8 cellular contexts compared by ENCODE assay signal in genomic region chr17:2064980-2065785, GRCh38. TPM values are rescaled to one million over a fixed set of nuclear protein-coding genes. Genes with fewer than 3 reads are reported as not detected.
DNase-seq lines count a peak whose midpoint lies in the region; ATAC-seq and TF ChIP-seq lines count a peak whose summit lies in the region.

No MANE protein-coding gene starts in this region.

- H3K4me3 Mint-ChIP-seq in brain (no peak overlapping the region), memory B cell (peak overlapping the region; percentile 39), type B pancreatic cell (no peak overlapping the region)

- TF ChIP-seq POLR2A in GM15510 (IDR thresholded peaks at IDR 0.05; ENCODE audit: borderline replicate concordance, extremely low read depth, insufficient read length): peak; percentile 17

- no peak for DNase-seq in memory B cell (ENCODE audit: low spot score in 2 of 2)
- DNase-seq in type B pancreatic cell (ENCODE audit: extremely low spot score, unreplicated experiment): no peak
- no peak for DNase-seq in dedifferentiated amniotic fluid mesenchymal stem cell (ENCODE audit: extremely low spot score)
- no peak for DNase-seq in DMS153 (lab: John Stamatoyannopoulos, UW)
- no peak for DNase-seq in occipital lobe (lab: John Stamatoyannopoulos, UW)

- TF ChIP-seq CTCF in brain (conservative IDR thresholded peaks at IDR 0.05): peak in 1 of 2 experiments; percentile 31
- peak; percentile 51 for TF ChIP-seq CTCF in type B pancreatic cell (conservative IDR thresholded peaks at IDR 0.05)

- H3K36me3 Mint-ChIP-seq in brain (peaks cover 68% of the 10 kb centered on the region), memory B cell (peaks cover 20% of the 10 kb centered on the region), type B pancreatic cell (peaks cover 29% of the 10 kb centered on the region)

- H3K9me3 Mint-ChIP-seq in brain (no peaks in the 10 kb centered on the region), memory B cell (no peaks in the 10 kb centered on the region), type B pancreatic cell (no peaks in the 10 kb centered on the region)

- ATAC-seq in memory B cell (ENCODE audit: low read depth): peak; percentile 23

- H3K27me3 Mint-ChIP-seq in brain (peaks cover 13% of the 10 kb centered on the region), memory B cell (peaks cover 4% of the 10 kb centered on the region), type B pancreatic cell (peaks cover 7% of the 10 kb centered on the region)

- H3K27ac Mint-ChIP-seq in brain (peak overlapping the region in 3 of 5 experiments; percentile 59 to 88 (median 72)), memory B cell (peak overlapping the region; percentile 53), type B pancreatic cell (no peak overlapping the region)

- H3K4me1 Mint-ChIP-seq in brain (peaks cover 43% of the 10 kb centered on the region), memory B cell (peaks cover 34% of the 10 kb centered on the region), type B pancreatic cell (ENCODE audit: unreplicated experiment) (peaks cover 53% of the 10 kb centered on the region)

TF ChIP-seq in PFSK-1, 5 proteins besides CTCF, POLR2A, EP300 and RAD21:
- TF ChIP-seq POLR2AphosphoS5 (IDR thresholded peaks at IDR 0.05; ENCODE audit: low read depth, low read length) (0 out of 2 replicates have a peak, but pooled peaks have one; percentile 38), SIN3A (IDR thresholded peaks at IDR 0.05; ENCODE audit: borderline replicate concordance, insufficient read depth, low read length) (no peak), REST (IDR thresholded peaks at IDR 0.05; ENCODE audit: insufficient read depth in 1 of 2, low read depth in 2 of 2, low read length in 2 of 2) (no peak), TAF1 (IDR thresholded peaks at IDR 0.05; ENCODE audit: borderline replicate concordance, insufficient read depth, low read length) (no peak), FOXP2 (optimal IDR thresholded peaks at IDR 0.05; ENCODE audit: borderline replicate concordance, extremely low read depth, extremely low read length, insufficient read depth) (peak; percentile 52)

RNA-seq across cellular contexts. Expression of gene HIC1, which starts 10.3 kb away (rescaled TPM):
- 49.7 TPM for polyA plus RNA-seq in PFSK-1 (2012; ENCODE audit: insufficient read length, low read depth)
- polyA plus RNA-seq in brain (ENCODE audit: insufficient read depth, low read depth, low replicate concordance): 2.6 TPM
- total RNA-seq in type B pancreatic cell (ENCODE audit: low replicate concordance) (3.4 and 21.6 TPM in 2 replicates), occipital lobe (3.1 TPM)

RNA-seq across cellular contexts. Expression of gene OVCA2, which starts 23.4 kb away (rescaled TPM):
- 53.8 TPM for polyA plus RNA-seq in PFSK-1 (2012; ENCODE audit: insufficient read length, low read depth)
- polyA plus RNA-seq in brain (ENCODE audit: insufficient read depth, low read depth, low replicate concordance): 28.7 TPM
- 27.8 and 42.7 TPM in 2 replicates for total RNA-seq in type B pancreatic cell (ENCODE audit: low replicate concordance)
- 15.8 TPM for total RNA-seq in occipital lobe

RNA-seq across cellular contexts. Expression of gene DPH1, which starts 35.2 kb away (rescaled TPM):
- 92.9 TPM for polyA plus RNA-seq in PFSK-1 (2012; ENCODE audit: insufficient read length, low read depth)
- 18.6 TPM for polyA plus RNA-seq in brain (ENCODE audit: insufficient read depth, low read depth, low replicate concordance)
- 41.5 and 57.1 TPM in 2 replicates for total RNA-seq in type B pancreatic cell (ENCODE audit: low replicate concordance)
- 20.7 TPM for total RNA-seq in occipital lobe

RNA-seq across cellular contexts. Expression of gene RTN4RL1, which starts 40.0 kb away (rescaled TPM):
- polyA plus RNA-seq in PFSK-1 (2012; ENCODE audit: insufficient read length, low read depth): 0.28 TPM
- 4.3 TPM for polyA plus RNA-seq in brain (ENCODE audit: insufficient read depth, low read depth, low replicate concordance)
- 1.7 and 1.9 TPM in 2 replicates for total RNA-seq in type B pancreatic cell (ENCODE audit: low replicate concordance)
- total RNA-seq in occipital lobe: 25.0 TPM
